ENCODE assay signal across 16 cellular contexts in the genomic region with DNA sequence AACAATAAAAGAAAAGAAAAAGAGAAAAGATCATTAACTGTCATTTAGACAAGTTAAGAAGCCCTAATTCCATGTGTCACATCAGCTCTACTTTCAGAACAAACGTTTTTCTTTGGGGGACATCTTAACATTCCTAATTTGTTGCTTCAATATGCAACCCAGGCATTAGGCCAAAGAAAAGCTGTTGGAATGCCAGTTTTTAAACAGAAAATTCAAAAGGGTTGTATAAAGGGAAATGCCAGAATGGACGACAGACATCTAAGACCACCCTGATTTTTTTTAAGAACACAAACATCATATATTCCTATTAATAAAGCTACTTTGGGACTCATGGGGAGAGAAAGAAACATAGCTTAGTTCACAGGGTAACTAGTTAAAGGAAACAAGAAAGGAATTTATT.
"Had no signal": no experiment of that assay in that cellular context is flagged by ENCODE, and none has a peak within 500 bp of the region (broad histone marks: within the 10 kb centered on the region; RNA-seq: fewer than 3 reads in every experiment).

No MANE protein-coding gene starts in this region.

- DNase-seq: activated CD4-positive, alpha-beta T cell treated with anti-CD3 and anti-CD28 coated beads, Interleukin-2, amount 10 ng/mL, durations not matched to agents 24 days and 14 days; activated CD4-positive, CD25-positive, alpha-beta regulatory T cell; activated CD8-positive, alpha-beta memory T cell treated with anti-CD3 and anti-CD28 coated beads for 24 hours; activated naive CD4-positive, alpha-beta T cell; activated naive CD8-positive, alpha-beta T cell treated with anti-CD3 and anti-CD28 coated beads, Interleukin-2, amount 10 ng/mL, durations not matched to agents 7 days and 5 days; anterior cingulate cortex; cortex of kidney; effector memory CD8-positive, alpha-beta T cell; hypothalamus; left ventricle myocardium superior; naive thymus-derived CD8-positive, alpha-beta T cell; SJCRH30; stimulated activated CD4-positive, alpha-beta T cell treated with anti-CD3 and anti-CD28 coated beads, Interleukin-2, amount 100 ng/mL, for 48 hours; SW 1271 had no signal

- H3K4me1 ChIP-seq: SJCRH30 had no signal

- H3K4me3 ChIP-seq: SJCRH30 had no signal

- H3K9me3 ChIP-seq: neutrophil, SJCRH30 had no signal

- H3K27ac ChIP-seq: neutrophil, SJCRH30 had no signal

- H3K36me3 ChIP-seq: neutrophil, SJCRH30 had no signal

- ATAC-seq: effector memory CD8-positive, alpha-beta T cell; left ventricle myocardium superior; naive thymus-derived CD8-positive, alpha-beta T cell; stimulated activated memory B cell treated with anti-CD40 and anti-IgM and Interleukin-4, amounts not matched to agents 10 μg/mL and 1 μg/mL and 100 μg/mL, for 72 hours had no signal

- H3K27me3 ChIP-seq: neutrophil, SJCRH30 had no signal
